ENCODE assay signal across 8 cellular contexts in genomic region chr3:169771651-169772529, GRCh38.
DNase-seq lines count a peak whose midpoint lies in the region; ATAC-seq and TF ChIP-seq lines count a peak whose summit lies in the region.

No MANE protein-coding gene starts in this region.

- H3K27me3 ChIP-seq in layer of hippocampus (ENCODE audit: control insufficient read depth, insufficient read depth, low read length), result no peaks in the 10 kb centered on the region

- DNase-seq in DMS114 treated with DMSO at 0.1 percent for 48 hours (lab: John Stamatoyannopoulos, UW; ENCODE audit: unreplicated experiment), result peak; percentile 75
- peak; percentile 95 for DNase-seq in NCI-H510A treated with DMSO at 0.1 percent for 48 hours (lab: John Stamatoyannopoulos, UW)
- peak; percentile 37 for DNase-seq in activated CD4-positive, alpha-beta T cell treated with anti-CD3 and anti-CD28 coated beads for 1 hour
- DNase-seq in coronary artery (ENCODE audit: low spot score), result no peak
- DNase-seq in stimulated activated CD4-positive, alpha-beta T cell treated with anti-CD3 and anti-CD28 coated beads, Interleukin-2, amount 100 ng/mL, for 24 hours, result peak; percentile 60 to 68

- ATAC-seq in HG03354 (IDR thresholded peaks at IDR 0.05; ENCODE audit: poor library complexity, severe bottlenecking, unreplicated experiment), result peak; percentile 19
- ATAC-seq in GM18858 (IDR thresholded peaks at IDR 0.05; ENCODE audit: unreplicated experiment), result no peak

- H3K4me3 ChIP-seq in coronary artery, result peak overlapping the region; percentile 96

- H3K27ac ChIP-seq in coronary artery (peak overlapping the region; percentile 86 to 97), layer of hippocampus (ENCODE audit: low read depth, low read length) (peak overlapping the region; percentile 99)

- TF ChIP-seq CTCF in coronary artery (IDR thresholded peaks at IDR 0.05), result no peak
